ENCODE assay signal across 15 cellular contexts in the genomic region with DNA sequence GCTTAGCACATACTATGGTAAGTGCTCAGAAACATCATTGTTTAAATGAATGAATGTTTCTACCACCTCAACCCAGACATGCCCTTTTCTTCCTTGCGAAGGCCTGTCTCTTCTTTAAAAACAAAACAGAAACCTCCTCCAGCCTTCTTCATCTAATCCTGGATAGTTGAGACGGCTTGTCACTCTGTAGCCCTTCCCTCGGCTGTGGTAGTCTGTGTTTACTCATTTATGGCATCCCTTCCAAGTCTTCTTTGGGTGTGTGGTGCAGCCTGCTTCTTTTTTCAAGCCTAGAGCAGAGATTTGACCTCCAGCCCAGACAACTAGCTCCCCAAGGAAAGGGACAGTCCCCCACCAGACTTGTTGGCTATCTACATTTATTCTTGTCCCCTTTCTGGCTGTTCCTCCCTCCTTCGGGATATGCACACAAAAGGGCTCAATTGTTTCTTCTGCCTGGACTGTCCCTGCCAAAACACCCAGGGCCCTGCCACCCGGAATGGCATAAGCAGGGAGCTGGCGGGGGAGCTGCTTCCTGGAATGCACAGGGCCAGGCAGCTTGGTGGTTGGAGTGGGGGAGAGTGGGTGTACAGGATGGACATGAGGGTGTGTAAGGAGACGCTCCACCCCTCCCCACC.
DNase-seq lines count a peak whose midpoint lies in the region; ATAC-seq and TF ChIP-seq lines count a peak whose summit lies in the region.
"Had no signal": no experiment of that assay in that cellular context is flagged by ENCODE, and none has a peak within 500 bp of the region (broad histone marks: within the 10 kb centered on the region; RNA-seq: fewer than 3 reads in every experiment).

No MANE protein-coding gene starts in this region.

- ATAC-seq in heart left ventricle (peak; percentile 67 to 87 (median 80)), HG03135 (IDR thresholded peaks at IDR 0.05; ENCODE audit: unreplicated experiment) (no peak), HG02759 (IDR thresholded peaks at IDR 0.05; ENCODE audit: unreplicated experiment) (no peak)
- ATAC-seq: activated CD4-positive, CD25-positive, alpha-beta regulatory T cell treated with anti-CD3 and anti-CD28 coated beads, Interleukin-2, amount 50 U/mL, for 24 hours had no signal

- H3K4me3 ChIP-seq in heart left ventricle (no peak overlapping the region), vagina (no peak overlapping the region)
- H3K4me3 ChIP-seq: transverse colon had no signal

- H3K27me3 ChIP-seq in heart left ventricle (no peaks in the 10 kb centered on the region), vagina (no peaks in the 10 kb centered on the region)
- H3K27me3 ChIP-seq: transverse colon had no signal

- intact Hi-C loops in heart left ventricle (cut with DNase I) (loop anchor here in 1 of 10 donors (10.0 kb wide), 1 partner anchor 49 kb away; no protein-coding TSS in a partner anchor), vagina (cut with DNase I) (no loop called here)

- in situ Hi-C loops in GM13976 (cut with MboI; ENCODE audit: low sequenced_read_pairs, unreplicated experiment): no loop called here

- WGBS in heart left ventricle, 4 donors: 26 to 44% (median 39%) methylated on average over 7 of the region's 7 CpGs

- peaks cover 24 to 87% (median 65%) of the 10 kb centered on the region in 12 donors for H3K4me1 ChIP-seq in heart left ventricle
- H3K4me1 ChIP-seq in vagina: peaks cover 33% of the 10 kb centered on the region

- H3K36me3 ChIP-seq in heart left ventricle: no peaks in the 10 kb centered on the region
- no peaks in the 10 kb centered on the region for H3K36me3 ChIP-seq in vagina
- H3K36me3 ChIP-seq: transverse colon had no signal

- H3K9me3 ChIP-seq in heart left ventricle (no peaks in the 10 kb centered on the region), vagina (no peaks in the 10 kb centered on the region)
- H3K9me3 ChIP-seq: transverse colon had no signal

- no peak for TF ChIP-seq POLR2A in heart left ventricle (IDR thresholded peaks at IDR 0.05)
- no peak for TF ChIP-seq POLR2A in vagina (IDR thresholded peaks at IDR 0.05)

- DNase-seq in amniotic epithelial cell (ENCODE audit: low read depth) (peak; percentile 80), heart left ventricle (peak; percentile 76 to 85 (median 80)), pons (ENCODE audit: low spot score) (peak; percentile 70), vagina (ENCODE audit: extremely low spot score in 2 of 2) (no peak), GM13976 (ENCODE audit: low spot score) (no peak)
- DNase-seq in activated CD8-positive, alpha-beta memory T cell treated with anti-CD3 and anti-CD28 coated beads, Interleukin-2, amount 50 U/mL, for 48 hours: no peak
- DNase-seq: activated naive CD4-positive, alpha-beta T cell treated with anti-CD3 and anti-CD28 coated beads, Interleukin-2, amount 50 U/mL, for 16 hours; mesendoderm; NCI-H2081; NCI-H82; RPMI8226; transverse colon had no signal

- peak overlapping the region; percentile 24 to 91 (median 86) for H3K27ac ChIP-seq in heart left ventricle
- H3K27ac ChIP-seq in vagina: peak overlapping the region; percentile 7
- H3K27ac ChIP-seq: transverse colon had no signal

- no peak for TF ChIP-seq CTCF in heart left ventricle (IDR thresholded peaks at IDR 0.05)
- no peak for TF ChIP-seq CTCF in vagina (IDR thresholded peaks at IDR 0.05)
- no peak for TF ChIP-seq CTCF in GM13976 (IDR thresholded peaks at IDR 0.05; ENCODE audit: borderline replicate concordance, control extremely low read depth, extremely low read depth, insufficient read depth, missing control alignments)

Comparison
In these comparisons a context has a peak if more than half of its experiments do, and no peak if none do; other contexts are left out.
1. DNase-seq: peak in amniotic epithelial cell (single experiment), heart left ventricle (5 of 5) and pons (single experiment); none in vagina (0 of 2), activated CD8-positive, alpha-beta memory T cell treated with anti-CD3 and anti-CD28 coated beads, Interleukin-2, amount 50 U/mL, for 48 hours (single experiment) and GM13976 (single experiment).
2. ATAC-seq: peak in heart left ventricle (4 of 4); none in HG03135 (single experiment) and HG02759 (single experiment).